Comparison of ENCODE assay signal across 8 cellular contexts in genomic region chr11:107591098-107591445, GRCh38. TPM values are rescaled to one million over a fixed set of nuclear protein-coding genes. Genes with fewer than 3 reads are reported as not detected.
DNase-seq lines count a peak whose midpoint lies in the region; ATAC-seq and TF ChIP-seq lines count a peak whose summit lies in the region.

Gene ELMOD1 (plus strand): TSS chr11:107591147. CDS start chr11:107618190, 27,043 bp downstream.

- H3K27me3 ChIP-seq in body of pancreas (peaks cover 11 to 37% of the 10 kb centered on the region in 2 donors), iPS-18a (ENCODE audit: control insufficient read depth, insufficient read depth, low read length) (peaks cover 80% of the 10 kb centered on the region), gastrocnemius medialis (no peaks in the 10 kb centered on the region)

- no peak for TF ChIP-seq CTCF in body of pancreas (IDR thresholded peaks at IDR 0.05)
- TF ChIP-seq CTCF in gastrocnemius medialis (IDR thresholded peaks at IDR 0.05 in 4 of 5, conservative IDR thresholded peaks at IDR 0.05 in 1 of 5) = peak in 2 of 5 experiments; percentile 21 to 28

- H3K36me3 ChIP-seq in body of pancreas (replicated peaks in 1 of 2; ENCODE audit: insufficient read depth in 1 of 2, low read depth in 2 of 2) (no peaks in the 10 kb centered on the region), iPS-18a (ENCODE audit: control insufficient read depth, low read depth, low read length) (no peaks in the 10 kb centered on the region), gastrocnemius medialis (no peaks in the 10 kb centered on the region)

- peaks cover 26% of the 10 kb centered on the region for H3K4me1 ChIP-seq in body of pancreas
- peaks cover 15% of the 10 kb centered on the region for H3K4me1 ChIP-seq in iPS-18a (ENCODE audit: control insufficient read depth, low read depth, low read length)
- peaks cover 3 to 22% of the 10 kb centered on the region in 2 donors for H3K4me1 ChIP-seq in gastrocnemius medialis

- peak; percentile 76 for DNase-seq in activated effector memory CD4-positive, alpha-beta T cell treated with anti-CD3 and anti-CD28 coated beads, Interleukin-2, amount 50 U/mL, for 16 hours
- DNase-seq in activated effector memory CD4-positive, alpha-beta T cell treated with Interleukin-2 at 50 U/mL for 16 hours = no peak
- DNase-seq in RPMI7951 (ENCODE audit: low read depth) = peak; percentile 32
- peak; percentile 17 to 52 (median 29) for DNase-seq in body of pancreas
- peak; percentile 18 to 40 for DNase-seq in gastrocnemius medialis

- peak within 1 kb of the TSS; percentile 31 for H3K9ac ChIP-seq in iPS-18a (ENCODE audit: low read length)

- H3K9me3 ChIP-seq in body of pancreas = no peaks in the 10 kb centered on the region
- no peaks in the 10 kb centered on the region for H3K9me3 ChIP-seq in iPS-18a (ENCODE audit: control insufficient read depth, low read depth, low read length)
- no peaks in the 10 kb centered on the region for H3K9me3 ChIP-seq in gastrocnemius medialis

- in situ Hi-C loops in gastrocnemius medialis (cut with MboI; ENCODE audit: low sequenced_read_pairs in 4 of 4) = no loop called here

- intact Hi-C loops in body of pancreas (cut with DNase I) = no loop called here
- intact Hi-C loops in gastrocnemius medialis (cut with DNase I; ENCODE audit: low total_unique reads) = no loop called here

- TF ChIP-seq POLR2A in body of pancreas (IDR thresholded peaks at IDR 0.05) (no peak), gastrocnemius medialis (IDR thresholded peaks at IDR 0.05) (no peak)

- WGBS in body of pancreas, 2 donors = 0% methylated on average over 48 of the region's 48 CpGs; no CpG with 5 or more reads in 1 of the 2 donors

- no peak within 1 kb of the TSS for H3K27ac ChIP-seq in body of pancreas
- H3K27ac ChIP-seq in iPS-18a (ENCODE audit: low read length) = no peak within 1 kb of the TSS
- peak within 1 kb of the TSS in 1 of 4 donors; percentile 3 for H3K27ac ChIP-seq in gastrocnemius medialis

- H3K4me3 ChIP-seq in body of pancreas = peak within 1 kb of the TSS; percentile 4 to 38
- peak within 1 kb of the TSS; percentile 83 for H3K4me3 ChIP-seq in iPS-18a (ENCODE audit: low read length)
- H3K4me3 ChIP-seq in gastrocnemius medialis = peak within 1 kb of the TSS; percentile 61 to 77 (median 66)

- ATAC-seq in HG02852 (IDR thresholded peaks at IDR 0.05; ENCODE audit: unreplicated experiment) = peak; percentile 67
- ATAC-seq in body of pancreas = peak; percentile 64
- peak; percentile 65 to 76 for ATAC-seq in gastrocnemius medialis
- no peak for ATAC-seq in HG03565 (IDR thresholded peaks at IDR 0.05; ENCODE audit: unreplicated experiment)

RNA-seq across cellular contexts. Expression of gene ELMOD1, which starts in this region (rescaled TPM):
- 0.12 and 0.20 TPM in 2 replicates for total RNA-seq in RPMI7951 (2014; rRNA removed; shearing (Covaris generic))
- total RNA-seq in body of pancreas (not detected), gastrocnemius medialis (1 to 10 TPM in 3 of 4 donors, under 1 TPM in 1; 0.70 to 3.7 (median 1.6) TPM)

Comparison
In these comparisons a context has a peak if more than half of its experiments do, and no peak if none do; other contexts are left out.
1. Peak in DNase-seq in RPMI7951; RNA of the gene not detected or under 1 TPM.
2. Peak in DNase-seq, ATAC-seq and H3K4me3 ChIP-seq in body of pancreas; RNA of the gene not detected or under 1 TPM.
3. H3K4me3 ChIP-seq: peak in every context shown above with its lines; median percentile 83 in iPS-18a; 66 in gastrocnemius medialis; 21 in body of pancreas.